ENCODE assay signal across 8 cellular contexts in the genomic region with DNA sequence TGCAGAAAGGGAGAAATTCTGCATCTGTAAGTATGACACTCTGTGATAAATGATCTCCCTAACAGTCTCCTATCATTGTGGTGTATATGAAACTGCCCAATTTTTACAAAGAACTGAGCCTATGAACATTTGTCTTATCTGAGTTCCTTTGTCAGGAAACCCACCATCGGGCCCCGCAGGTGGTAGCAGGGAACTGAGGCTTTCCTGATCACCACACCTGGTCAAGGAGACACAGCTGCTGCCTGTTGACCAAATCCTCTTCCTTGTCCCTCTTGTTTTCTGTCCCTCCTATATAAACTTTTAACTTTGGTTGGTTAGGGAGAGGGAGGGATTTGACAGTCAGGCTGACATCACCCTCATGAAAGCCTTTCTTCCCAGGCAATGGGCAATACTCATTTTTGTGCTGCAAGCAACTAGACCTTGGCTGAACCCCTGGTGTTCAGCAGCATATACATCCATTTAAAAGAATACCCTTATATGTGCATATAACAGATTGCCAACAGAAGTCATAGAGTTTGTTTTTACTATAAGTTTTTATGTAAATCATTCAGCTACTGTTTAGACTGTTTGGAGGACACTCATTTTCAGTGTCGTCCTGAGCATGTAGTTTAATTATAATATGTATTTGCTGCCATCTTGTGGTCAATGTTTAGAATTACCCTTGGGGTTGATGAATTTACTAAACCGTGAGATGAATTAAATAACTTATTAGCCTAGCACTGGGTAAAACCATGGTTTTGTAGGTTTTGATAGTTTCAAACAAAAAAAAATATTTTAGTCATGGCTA.
A peak's percentile ranks its signal among the peaks of the same experiment; 100 is the strongest.
DNase-seq lines count a peak whose midpoint lies in the region; ATAC-seq and TF ChIP-seq lines count a peak whose summit lies in the region.

No MANE protein-coding gene starts in this region.

- ATAC-seq in GM18505 (IDR thresholded peaks at IDR 0.05; ENCODE audit: unreplicated experiment) (peak; percentile 81), HG02852 (IDR thresholded peaks at IDR 0.05; ENCODE audit: unreplicated experiment) (peak; percentile 91), SK-N-SH treated with all-trans-retinoic acid at 6 μM for 48 hours (peak; percentile 88)

- peak; percentile 31 for TF ChIP-seq CTCF in AG09309 (IDR thresholded peaks at IDR 0.05; ENCODE audit: control insufficient read depth, insufficient read depth, low read depth, low read length, missing control alignments)

- no peak overlapping the region for H3K4me3 ChIP-seq in AG09309 (ENCODE audit: control insufficient read depth, low read depth, low read length)

- peak; percentile 16 for DNase-seq in AG09309 (ENCODE audit: low read depth)
- peak; percentile 2 for DNase-seq in NCI-H1048 (lab: John Stamatoyannopoulos, UW)
- DNase-seq in fibroblast of the conjunctiva (ENCODE audit: low read depth): peak; percentile 29
- peak; percentile 81 for DNase-seq in pons (ENCODE audit: low spot score)
- no peak for DNase-seq in activated CD4-positive, CD25-positive, alpha-beta regulatory T cell treated with anti-CD3 and anti-CD28 coated beads, Interleukin-2, amount 50 U/mL, for 72 hours

- TF ChIP-seq POLR2A in GM18505 (IDR thresholded peaks at IDR 0.05; ENCODE audit: borderline replicate concordance, extremely low read depth, insufficient read depth, insufficient read length): no peak

TF ChIP-seq in SK-N-SH treated with all-trans-retinoic acid at 6 μM for 48 hours, 23 proteins besides CTCF, POLR2A, EP300 and RAD21:
- no peak for TF ChIP-seq ZFP3 (CRISPR knock-in tag; IDR thresholded peaks at IDR 0.05)
- TF ChIP-seq TCF4 (CRISPR knock-in tag; IDR thresholded peaks at IDR 0.05; ENCODE audit: borderline replicate concordance): no peak
- no peak for TF ChIP-seq ZFP30 (CRISPR knock-in tag; IDR thresholded peaks at IDR 0.05)
- no peak for TF ChIP-seq TSHZ2 (CRISPR knock-in tag; IDR thresholded peaks at IDR 0.05)
- TF ChIP-seq CSRNP3 (CRISPR knock-in tag; IDR thresholded peaks at IDR 0.05): no peak
- no peak for TF ChIP-seq RARB (CRISPR knock-in tag; IDR thresholded peaks at IDR 0.05)
- no peak for TF ChIP-seq ZC3H10 (CRISPR knock-in tag; IDR thresholded peaks at IDR 0.05)
- no peak for TF ChIP-seq TOX (CRISPR knock-in tag; IDR thresholded peaks at IDR 0.05; ENCODE audit: borderline replicate concordance)
- no peak for TF ChIP-seq OSR1 (CRISPR knock-in tag; IDR thresholded peaks at IDR 0.05)
- TF ChIP-seq BACH2 (CRISPR knock-in tag; IDR thresholded peaks at IDR 0.05; ENCODE audit: borderline replicate concordance): no peak
- TF ChIP-seq CSDC2 (CRISPR knock-in tag; IDR thresholded peaks at IDR 0.05): no peak
- no peak for TF ChIP-seq ARNTL (CRISPR knock-in tag; IDR thresholded peaks at IDR 0.05; ENCODE audit: borderline replicate concordance, low read depth)
- no peak for TF ChIP-seq ZNF565 (CRISPR knock-in tag; conservative IDR thresholded peaks at IDR 0.05; ENCODE audit: low read depth)
- TF ChIP-seq, protein P1, sequence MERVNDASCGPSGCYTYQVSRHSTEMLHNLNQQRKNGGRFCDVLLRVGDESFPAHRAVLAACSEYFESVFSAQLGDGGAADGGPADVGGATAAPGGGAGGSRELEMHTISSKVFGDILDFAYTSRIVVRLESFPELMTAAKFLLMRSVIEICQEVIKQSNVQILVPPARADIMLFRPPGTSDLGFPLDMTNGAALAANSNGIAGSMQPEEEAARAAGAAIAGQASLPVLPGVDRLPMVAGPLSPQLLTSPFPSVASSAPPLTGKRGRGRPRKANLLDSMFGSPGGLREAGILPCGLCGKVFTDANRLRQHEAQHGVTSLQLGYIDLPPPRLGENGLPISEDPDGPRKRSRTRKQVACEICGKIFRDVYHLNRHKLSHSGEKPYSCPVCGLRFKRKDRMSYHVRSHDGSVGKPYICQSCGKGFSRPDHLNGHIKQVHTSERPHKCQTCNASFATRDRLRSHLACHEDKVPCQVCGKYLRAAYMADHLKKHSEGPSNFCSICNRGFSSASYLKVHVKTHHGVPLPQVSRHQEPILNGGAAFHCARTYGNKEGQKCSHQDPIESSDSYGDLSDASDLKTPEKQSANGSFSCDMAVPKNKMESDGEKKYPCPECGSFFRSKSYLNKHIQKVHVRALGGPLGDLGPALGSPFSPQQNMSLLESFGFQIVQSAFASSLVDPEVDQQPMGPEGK (CRISPR knock-in tag; IDR thresholded peaks at IDR 0.05; ENCODE audit: borderline replicate concordance): no peak
- TF ChIP-seq GLIS3 (CRISPR knock-in tag; IDR thresholded peaks at IDR 0.05): no peak
- TF ChIP-seq PPARA (CRISPR knock-in tag; IDR thresholded peaks at IDR 0.05; ENCODE audit: borderline replicate concordance): no peak
- TF ChIP-seq CREB5 (CRISPR knock-in tag; IDR thresholded peaks at IDR 0.05; ENCODE audit: low read depth): no peak
- no peak for TF ChIP-seq POU6F1 (CRISPR knock-in tag; IDR thresholded peaks at IDR 0.05; ENCODE audit: borderline replicate concordance, low read depth)
- no peak for TF ChIP-seq ISL1 (CRISPR knock-in tag; IDR thresholded peaks at IDR 0.05)
